In genomic region chr10:105952153-105952552, GRCh38 we compare ENCODE assay signal across 9 cellular contexts.
DNase-seq lines count a peak whose midpoint lies in the region; ATAC-seq, FAIRE-seq and TF ChIP-seq lines count a peak whose summit lies in the region.
"Had no signal": no experiment of that assay in that cellular context is flagged by ENCODE, and none has a peak within 500 bp of the region (broad histone marks: within the 10 kb centered on the region; RNA-seq: fewer than 3 reads in every experiment).

No MANE protein-coding gene starts in this region.

- 37 to 59% methylated on average over 3 of the region's 3 CpGs for WGBS in mesodermal cell (ENCODE audit: insufficient coverage in 2 of 2), 2 experiments

- TF ChIP-seq CTCF in AG10803 (conservative IDR thresholded peaks at IDR 0.05; ENCODE audit: low read length) (no peak), brain (conservative IDR thresholded peaks at IDR 0.05) (no peak)

- no peaks in the 10 kb centered on the region for H3K9me3 ChIP-seq in mesodermal cell (ENCODE audit: control insufficient read depth, low read length)

- H3K27ac ChIP-seq in mesodermal cell (ENCODE audit: low read depth, low read length, severe bottlenecking): peak overlapping the region; percentile 83

- H3K4me3 Mint-ChIP-seq in brain: peak overlapping the region in 4 of 5 experiments; percentile 32 to 62 (median 49)

- no peaks in the 10 kb centered on the region for H3K36me3 ChIP-seq in mesodermal cell (ENCODE audit: control insufficient read depth, insufficient read depth, low read length)

- FAIRE-seq in GM19239 (lab: Jason Lieb, UNC): no peak
- FAIRE-seq: G401.6 had no signal

- peak; percentile 41 for DNase-seq in AG10803 (ENCODE audit: low read depth)
- no peak for DNase-seq in GM19239 (ENCODE audit: insufficient read length, low spot score)
- no peak for DNase-seq in 8988T
- DNase-seq in NCI-H1930 (lab: John Stamatoyannopoulos, UW): no peak

- no peaks in the 10 kb centered on the region for H3K9me3 Mint-ChIP-seq in brain

- H3K4me1 Mint-ChIP-seq in brain: peaks cover 40% of the 10 kb centered on the region

- H3K27ac Mint-ChIP-seq in brain: peak overlapping the region; percentile 72 to 93 (median 90)

- no peaks in the 10 kb centered on the region for H3K4me1 ChIP-seq in mesodermal cell (ENCODE audit: control insufficient read depth, insufficient read depth, low read length, poor library complexity, severe bottlenecking)

- H3K27me3 Mint-ChIP-seq in brain: peaks cover 10% of the 10 kb centered on the region

- H3K36me3 Mint-ChIP-seq in brain: no peaks in the 10 kb centered on the region

- peak; percentile 92 for ATAC-seq in GM19455 (IDR thresholded peaks at IDR 0.05; ENCODE audit: unreplicated experiment)
- peak; percentile 97 for ATAC-seq in HG03442 (IDR thresholded peaks at IDR 0.05; ENCODE audit: unreplicated experiment)

- H3K4me3 ChIP-seq in AG10803 (ENCODE audit: low read length) (no peak overlapping the region), mesodermal cell (ENCODE audit: extremely low read depth, insufficient read depth, low read length, poor library complexity, severe bottlenecking) (no peak overlapping the region)
